Comparison of ENCODE assay signal across 1 cellular context in genomic region chr17:28705728-28706334, GRCh38.
TF ChIP-seq lines count a peak whose summit lies in the region.

No MANE protein-coding gene starts in this region.

TF ChIP-seq in GM23338, 12 proteins besides CTCF, POLR2A, EP300 and RAD21 (continued from another document):
- TF ChIP-seq ZNF462 (CRISPR knock-in tag; IDR thresholded peaks at IDR 0.05), result no peak
- TF ChIP-seq EZH2 (IDR thresholded peaks at IDR 0.05; ENCODE audit: low read depth, unreplicated experiment), result no peak
- no peak for TF ChIP-seq ZNF331 (CRISPR knock-in tag; IDR thresholded peaks at IDR 0.05; ENCODE audit: low read depth)
- no peak for TF ChIP-seq ETS1 (IDR thresholded peaks at IDR 0.05)
- TF ChIP-seq STAT1 (IDR thresholded peaks at IDR 0.05; ENCODE audit: unreplicated experiment), result no peak
- no peak for TF ChIP-seq EZH2phosphoT487 (IDR thresholded peaks at IDR 0.05; ENCODE audit: unreplicated experiment)
- TF ChIP-seq POLR2AphosphoS5 (IDR thresholded peaks at IDR 0.05; ENCODE audit: low read depth), result no peak
- TF ChIP-seq NANOG (IDR thresholded peaks at IDR 0.05; ENCODE audit: borderline replicate concordance), result no peak
- TF ChIP-seq JUNB (IDR thresholded peaks at IDR 0.05; ENCODE audit: unreplicated experiment), result no peak
- TF ChIP-seq ZNF114 (CRISPR knock-in tag; IDR thresholded peaks at IDR 0.05), result no peak
- no peak for TF ChIP-seq REST (IDR thresholded peaks at IDR 0.05; ENCODE audit: unreplicated experiment)
